In genomic region chr22:19663286-19663815, GRCh38 we compare ENCODE assay signal across 1 cellular context.
TF ChIP-seq lines count a peak whose summit lies in the region.

No MANE protein-coding gene starts in this region.

TF ChIP-seq in GM12878, 131 proteins besides CTCF, POLR2A, EP300 and RAD21:
- TF ChIP-seq SIN3A (IDR thresholded peaks at IDR 0.05; ENCODE audit: low read depth, low read length) (no peak), ZBTB33 (IDR thresholded peaks at IDR 0.05) (no peak), ZNF274 (IDR thresholded peaks at IDR 0.05; ENCODE audit: insufficient read depth, insufficient read length) (no peak), IRF4 (IDR thresholded peaks at IDR 0.05; ENCODE audit: low read depth, low read length) (no peak), MYB (IDR thresholded peaks at IDR 0.05; ENCODE audit: borderline replicate concordance, low read depth, low read length) (no peak), TCF12 (IDR thresholded peaks at IDR 0.05; ENCODE audit: low read depth, low read length) (no peak), ZSCAN29 (IDR thresholded peaks at IDR 0.05) (no peak), ATF3 (IDR thresholded peaks at IDR 0.05; ENCODE audit: borderline replicate concordance, extremely low read depth, low read depth, low read length) (no peak), IRF5 (IDR thresholded peaks at IDR 0.05; ENCODE audit: borderline replicate concordance) (no peak), RAD51 (IDR thresholded peaks at IDR 0.05) (no peak), PML (IDR thresholded peaks at IDR 0.05; ENCODE audit: low read length) (no peak), CHD4 (IDR thresholded peaks at IDR 0.05) (no peak), YBX1 (IDR thresholded peaks at IDR 0.05) (no peak), RB1 (IDR thresholded peaks at IDR 0.05; ENCODE audit: borderline replicate concordance) (no peak), ZNF217 (IDR thresholded peaks at IDR 0.05) (no peak)
- TF ChIP-seq, protein P1, sequence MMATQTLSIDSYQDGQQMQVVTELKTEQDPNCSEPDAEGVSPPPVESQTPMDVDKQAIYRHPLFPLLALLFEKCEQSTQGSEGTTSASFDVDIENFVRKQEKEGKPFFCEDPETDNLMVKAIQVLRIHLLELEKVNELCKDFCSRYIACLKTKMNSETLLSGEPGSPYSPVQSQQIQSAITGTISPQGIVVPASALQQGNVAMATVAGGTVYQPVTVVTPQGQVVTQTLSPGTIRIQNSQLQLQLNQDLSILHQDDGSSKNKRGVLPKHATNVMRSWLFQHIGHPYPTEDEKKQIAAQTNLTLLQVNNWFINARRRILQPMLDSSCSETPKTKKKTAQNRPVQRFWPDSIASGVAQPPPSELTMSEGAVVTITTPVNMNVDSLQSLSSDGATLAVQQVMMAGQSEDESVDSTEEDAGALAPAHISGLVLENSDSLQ (IDR thresholded peaks at IDR 0.05): no peak
- TF ChIP-seq, protein P2, sequence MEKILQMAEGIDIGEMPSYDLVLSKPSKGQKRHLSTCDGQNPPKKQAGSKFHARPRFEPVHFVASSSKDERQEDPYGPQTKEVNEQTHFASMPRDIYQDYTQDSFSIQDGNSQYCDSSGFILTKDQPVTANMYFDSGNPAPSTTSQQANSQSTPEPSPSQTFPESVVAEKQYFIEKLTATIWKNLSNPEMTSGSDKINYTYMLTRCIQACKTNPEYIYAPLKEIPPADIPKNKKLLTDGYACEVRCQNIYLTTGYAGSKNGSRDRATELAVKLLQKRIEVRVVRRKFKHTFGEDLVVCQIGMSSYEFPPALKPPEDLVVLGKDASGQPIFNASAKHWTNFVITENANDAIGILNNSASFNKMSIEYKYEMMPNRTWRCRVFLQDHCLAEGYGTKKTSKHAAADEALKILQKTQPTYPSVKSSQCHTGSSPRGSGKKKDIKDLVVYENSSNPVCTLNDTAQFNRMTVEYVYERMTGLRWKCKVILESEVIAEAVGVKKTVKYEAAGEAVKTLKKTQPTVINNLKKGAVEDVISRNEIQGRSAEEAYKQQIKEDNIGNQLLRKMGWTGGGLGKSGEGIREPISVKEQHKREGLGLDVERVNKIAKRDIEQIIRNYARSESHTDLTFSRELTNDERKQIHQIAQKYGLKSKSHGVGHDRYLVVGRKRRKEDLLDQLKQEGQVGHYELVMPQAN (conservative IDR thresholded peaks at IDR 0.05): no peak
- TF ChIP-seq, protein P3, sequence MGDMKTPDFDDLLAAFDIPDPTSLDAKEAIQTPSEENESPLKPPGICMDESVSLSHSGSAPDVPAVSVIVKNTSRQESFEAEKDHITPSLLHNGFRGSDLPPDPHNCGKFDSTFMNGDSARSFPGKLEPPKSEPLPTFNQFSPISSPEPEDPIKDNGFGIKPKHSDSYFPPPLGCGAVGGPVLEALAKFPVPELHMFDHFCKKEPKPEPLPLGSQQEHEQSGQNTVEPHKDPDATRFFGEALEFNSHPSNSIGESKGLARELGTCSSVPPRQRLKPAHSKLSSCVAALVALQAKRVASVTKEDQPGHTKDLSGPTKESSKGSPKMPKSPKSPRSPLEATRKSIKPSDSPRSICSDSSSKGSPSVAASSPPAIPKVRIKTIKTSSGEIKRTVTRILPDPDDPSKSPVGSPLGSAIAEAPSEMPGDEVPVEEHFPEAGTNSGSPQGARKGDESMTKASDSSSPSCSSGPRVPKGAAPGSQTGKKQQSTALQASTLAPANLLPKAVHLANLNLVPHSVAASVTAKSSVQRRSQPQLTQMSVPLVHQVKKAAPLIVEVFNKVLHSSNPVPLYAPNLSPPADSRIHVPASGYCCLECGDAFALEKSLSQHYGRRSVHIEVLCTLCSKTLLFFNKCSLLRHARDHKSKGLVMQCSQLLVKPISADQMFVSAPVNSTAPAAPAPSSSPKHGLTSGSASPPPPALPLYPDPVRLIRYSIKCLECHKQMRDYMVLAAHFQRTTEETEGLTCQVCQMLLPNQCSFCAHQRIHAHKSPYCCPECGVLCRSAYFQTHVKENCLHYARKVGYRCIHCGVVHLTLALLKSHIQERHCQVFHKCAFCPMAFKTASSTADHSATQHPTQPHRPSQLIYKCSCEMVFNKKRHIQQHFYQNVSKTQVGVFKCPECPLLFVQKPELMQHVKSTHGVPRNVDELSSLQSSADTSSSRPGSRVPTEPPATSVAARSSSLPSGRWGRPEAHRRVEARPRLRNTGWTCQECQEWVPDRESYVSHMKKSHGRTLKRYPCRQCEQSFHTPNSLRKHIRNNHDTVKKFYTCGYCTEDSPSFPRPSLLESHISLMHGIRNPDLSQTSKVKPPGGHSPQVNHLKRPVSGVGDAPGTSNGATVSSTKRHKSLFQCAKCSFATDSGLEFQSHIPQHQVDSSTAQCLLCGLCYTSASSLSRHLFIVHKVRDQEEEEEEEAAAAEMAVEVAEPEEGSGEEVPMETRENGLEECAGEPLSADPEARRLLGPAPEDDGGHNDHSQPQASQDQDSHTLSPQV (IDR thresholded peaks at IDR 0.05): no peak
